13 cellular contexts compared by ENCODE assay signal in the genomic region with DNA sequence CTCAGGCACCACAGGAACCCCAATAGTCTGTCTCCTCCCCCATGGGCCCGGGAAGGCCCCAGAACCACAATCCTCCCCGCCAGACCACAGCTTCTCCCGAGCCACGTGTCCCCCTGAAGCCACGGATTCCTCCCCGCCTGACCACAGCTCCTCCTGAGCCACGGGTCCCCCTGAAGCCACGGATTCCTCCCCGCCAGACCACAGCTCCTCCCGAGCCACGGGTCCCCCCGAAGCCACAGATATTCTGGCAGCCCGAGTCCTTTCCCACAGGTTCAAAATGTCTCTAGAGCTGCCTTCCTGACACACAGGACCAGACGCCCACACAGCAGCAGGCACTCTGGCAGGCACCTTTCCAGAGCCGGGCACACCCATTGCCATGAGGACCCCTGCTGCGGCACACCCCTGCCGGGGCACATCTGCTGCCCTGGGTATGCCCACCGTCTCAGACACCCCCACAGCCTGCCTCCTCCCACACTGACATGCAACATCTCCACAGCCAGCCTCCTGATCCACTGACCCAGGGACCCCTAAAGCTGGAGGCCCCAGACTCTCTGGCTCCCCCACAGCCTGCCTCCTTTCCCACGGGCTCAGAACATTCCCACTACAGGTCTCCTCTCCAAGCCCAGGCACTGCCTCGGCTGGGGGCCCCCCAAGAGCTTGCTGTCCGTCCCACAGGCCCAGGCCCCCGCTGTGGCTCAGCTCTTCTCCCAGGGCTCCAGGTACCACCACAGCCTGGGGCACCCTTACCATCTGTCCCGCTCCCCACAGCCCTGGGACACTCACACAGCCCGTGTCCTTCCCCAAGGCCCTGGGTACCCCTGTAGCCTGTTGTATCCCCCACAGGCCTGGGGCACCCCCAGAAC. TPM values are rescaled to one million over a fixed set of nuclear protein-coding genes. Genes with fewer than 3 reads are reported as not detected.
DNase-seq lines count a peak whose midpoint lies in the region; TF ChIP-seq lines count a peak whose summit lies in the region.
"Had no signal": no experiment of that assay in that cellular context is flagged by ENCODE, and none has a peak within 500 bp of the region (broad histone marks: within the 10 kb centered on the region; RNA-seq: fewer than 3 reads in every experiment).

No MANE protein-coding gene starts in this region.

- H3K79me1 ChIP-seq in trophoblast cell (ENCODE audit: low read length) = peaks cover 12% of the 10 kb centered on the region

- H3K4me2 ChIP-seq in trophoblast cell (ENCODE audit: low read length) = no peak overlapping the region

- no peak overlapping the region for H2BK5ac ChIP-seq in trophoblast cell (ENCODE audit: low read depth, low read length, poor library complexity)

- no peak overlapping the region for H2BK120ac ChIP-seq in trophoblast cell (ENCODE audit: insufficient read depth, low read length, poor library complexity)

- no peaks in the 10 kb centered on the region for H3K9me3 Mint-ChIP-seq in T-helper 2 cell treated with Interferon-gamma antibody and Interleukin-4, amounts not matched to agents 5 μg/mL and 100 μg/mL, for 36 hours
- no peaks in the 10 kb centered on the region for H3K9me3 Mint-ChIP-seq in dendritic cell treated with granulocyte-macrophage colony-stimulating factor and Interleukin-4, amounts not matched to agents 40 ng/mL and 50 ng/mL, for 4 days

- H3K4me3 Mint-ChIP-seq in T-helper 2 cell treated with Interferon-gamma antibody and Interleukin-4, amounts not matched to agents 5 μg/mL and 100 μg/mL, for 36 hours = peak overlapping the region; percentile 96
- peak overlapping the region; percentile 37 for H3K4me3 Mint-ChIP-seq in dendritic cell treated with granulocyte-macrophage colony-stimulating factor and Interleukin-4, amounts not matched to agents 40 ng/mL and 50 ng/mL, for 4 days

- no peak overlapping the region for H2AK5ac ChIP-seq in trophoblast cell (ENCODE audit: low read length)

- no peak overlapping the region for H3K4ac ChIP-seq in trophoblast cell (ENCODE audit: low read depth, low read length)

- H3K27ac ChIP-seq in trophoblast cell (ENCODE audit: low read depth, low read length) = no peak overlapping the region

- H3K9ac ChIP-seq in trophoblast cell (ENCODE audit: low read length) = no peak overlapping the region

- H3K9me3 ChIP-seq in trophoblast cell (ENCODE audit: insufficient read depth, low read depth, low read length) = no peaks in the 10 kb centered on the region
- H3K9me3 ChIP-seq: neutrophil, tibial nerve had no signal

- TF ChIP-seq CTCF in NB4 (IDR thresholded peaks at IDR 0.05; ENCODE audit: low read depth, low read length) = no peak

- WGBS in trophoblast cell (ENCODE audit: extremely low coverage, insufficient coverage, insufficient read length) = no CpG with 5 or more reads among the region's 24 CpGs

- no peak overlapping the region for H3K14ac ChIP-seq in trophoblast cell (ENCODE audit: low read length)

- no peak for DNase-seq in T-helper 2 cell treated with Interferon-gamma antibody and Interleukin-4, amounts not matched to agents 5 μg/mL and 100 μg/mL, for 36 hours (ENCODE audit: low spot score)
- DNase-seq in T-helper 2 cell (no peak), NB4 (ENCODE audit: low read depth) (peak; percentile 37), trophoblast cell (no peak), T1000 (lab: John Stamatoyannopoulos, UW) (no peak), NCI-H1436 treated with DMSO at 0.1 percent for 48 hours (lab: John Stamatoyannopoulos, UW) (no peak)
- DNase-seq in stimulated activated CD4-positive, alpha-beta T cell treated with anti-CD3 and anti-CD28 coated beads, Interleukin-1b, Interleukin-23, amount 100 ng/mL, for 48 hours = no peak
- DNase-seq: effector memory CD4-positive, alpha-beta T cell; KG1; NCI-H524 had no signal

- H4K91ac ChIP-seq in trophoblast cell (ENCODE audit: low read depth, low read length) = no peak overlapping the region

- H3K23ac ChIP-seq in trophoblast cell (ENCODE audit: low read length) = no peak overlapping the region

- H4K8ac ChIP-seq in trophoblast cell (ENCODE audit: low read depth, low read length) = no peak overlapping the region

- TF ChIP-seq POLR2A in NB4 (IDR thresholded peaks at IDR 0.05; ENCODE audit: extremely low read depth, insufficient read length) = no peak

- no peak overlapping the region for H2BK12ac ChIP-seq in trophoblast cell (ENCODE audit: low read length)

- H3K79me2 ChIP-seq in trophoblast cell (ENCODE audit: control insufficient read depth, insufficient read depth, low read length, poor library complexity) = peaks cover 9% of the 10 kb centered on the region

- intact Hi-C loops in dendritic cell treated with granulocyte-macrophage colony-stimulating factor and Interleukin-4, amounts not matched to agents 40 ng/mL and 50 ng/mL, for 4 days (cut with micrococcal nuclease) = no loop called here

- H3K4me1 Mint-ChIP-seq in T-helper 2 cell treated with Interferon-gamma antibody and Interleukin-4, amounts not matched to agents 5 μg/mL and 100 μg/mL, for 36 hours (ENCODE audit: low read depth) = peaks cover 29% of the 10 kb centered on the region
- H3K4me1 Mint-ChIP-seq in dendritic cell treated with granulocyte-macrophage colony-stimulating factor and Interleukin-4, amounts not matched to agents 40 ng/mL and 50 ng/mL, for 4 days (ENCODE audit: low read depth) = peaks cover 48% of the 10 kb centered on the region

- peaks cover 3 to 4% of the 10 kb centered on the region in 2 experiments for H3K36me3 ChIP-seq in trophoblast cell (ENCODE audit: control insufficient read depth in 1 of 2, insufficient read depth in 2 of 2, low read length in 2 of 2)

- H3K27me3 ChIP-seq in trophoblast cell (ENCODE audit: insufficient read depth, low read length) = no peaks in the 10 kb centered on the region
- H3K27me3 ChIP-seq: neutrophil, tibial nerve had no signal

- H3K4me3 ChIP-seq in NB4 (ENCODE audit: low read depth, low read length) (no peak overlapping the region), trophoblast cell (ENCODE audit: low read depth, low read length) (no peak overlapping the region)

- H3K27ac Mint-ChIP-seq in T-helper 2 cell treated with Interferon-gamma antibody and Interleukin-4, amounts not matched to agents 5 μg/mL and 100 μg/mL, for 36 hours = peak overlapping the region; percentile 6
- peak overlapping the region; percentile 89 for H3K27ac Mint-ChIP-seq in dendritic cell treated with granulocyte-macrophage colony-stimulating factor and Interleukin-4, amounts not matched to agents 40 ng/mL and 50 ng/mL, for 4 days

- H3K4me1 ChIP-seq in trophoblast cell (ENCODE audit: control insufficient read depth in 1 of 2, insufficient read depth in 2 of 2, low read length in 2 of 2) = peaks cover 9 to 10% of the 10 kb centered on the region in 2 experiments

- H4K12ac ChIP-seq in trophoblast cell (ENCODE audit: low read depth, low read length) = no peak overlapping the region

- no peaks in the 10 kb centered on the region for H3K27me3 Mint-ChIP-seq in T-helper 2 cell treated with Interferon-gamma antibody and Interleukin-4, amounts not matched to agents 5 μg/mL and 100 μg/mL, for 36 hours (ENCODE audit: low read depth)
- H3K27me3 Mint-ChIP-seq in dendritic cell treated with granulocyte-macrophage colony-stimulating factor and Interleukin-4, amounts not matched to agents 40 ng/mL and 50 ng/mL, for 4 days = peaks cover 3% of the 10 kb centered on the region

- H3K36me3 Mint-ChIP-seq in T-helper 2 cell treated with Interferon-gamma antibody and Interleukin-4, amounts not matched to agents 5 μg/mL and 100 μg/mL, for 36 hours (ENCODE audit: low read depth) = peaks cover 25% of the 10 kb centered on the region
- peaks cover 66% of the 10 kb centered on the region for H3K36me3 Mint-ChIP-seq in dendritic cell treated with granulocyte-macrophage colony-stimulating factor and Interleukin-4, amounts not matched to agents 40 ng/mL and 50 ng/mL, for 4 days (ENCODE audit: low read depth)

- no peak overlapping the region for H2AFZ ChIP-seq in trophoblast cell (ENCODE audit: insufficient read depth, low read length, poor library complexity)

- H3K18ac ChIP-seq in trophoblast cell (ENCODE audit: low read length) = peak overlapping the region; percentile 47

RNA-seq across cellular contexts. Expression of a gene that starts 2.2 kb away (rescaled TPM):
- 9.5 and 9.8 TPM in 2 replicates for polyA plus RNA-seq in trophoblast cell (2013)

RNA-seq across cellular contexts. Expression of a gene that starts 2.6 kb away (rescaled TPM):
- polyA plus RNA-seq in trophoblast cell (2013) = 125 and 128 TPM in 2 replicates

RNA-seq across cellular contexts. Expression of a gene that starts 13.1 kb away (rescaled TPM):
- polyA plus RNA-seq in trophoblast cell (2013) = 54.0 and 59.8 TPM in 2 replicates

RNA-seq across cellular contexts. Expression of a gene that starts 13.3 kb away (rescaled TPM):
- polyA plus RNA-seq in trophoblast cell (2013) = 2.0 and 2.1 TPM in 2 replicates
